ENCODE assay signal across 10 cellular contexts in the genomic region with DNA sequence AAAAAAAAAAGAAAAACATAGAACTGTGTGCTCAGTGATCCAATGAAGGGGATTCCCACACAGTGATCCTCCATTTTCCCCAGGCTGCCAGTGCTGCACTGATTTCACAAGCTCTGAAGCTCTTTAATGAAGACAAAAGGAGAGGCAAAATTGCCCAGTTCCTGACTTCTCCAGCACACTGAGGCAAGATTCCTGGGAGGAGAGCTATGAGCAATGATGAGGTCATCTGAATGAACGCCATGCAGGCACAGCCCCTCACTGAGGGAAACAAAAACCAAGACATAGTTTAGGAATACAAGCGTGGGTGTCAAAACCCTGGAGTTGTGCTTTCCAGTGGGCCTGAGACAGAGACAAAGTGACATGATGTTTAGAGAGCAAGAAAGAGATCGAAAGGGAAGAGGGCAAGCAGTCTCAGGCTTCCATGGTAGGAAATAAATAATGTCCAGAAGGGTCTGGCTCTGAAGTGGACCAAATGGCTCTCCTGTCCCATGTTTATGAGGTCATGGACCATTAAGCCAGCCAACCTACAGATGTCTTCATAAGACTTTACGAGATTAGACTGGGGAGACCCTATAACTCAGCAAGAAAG. TPM values are rescaled to one million over a fixed set of nuclear protein-coding genes. Genes with fewer than 3 reads are reported as not detected.
DNase-seq lines count a peak whose midpoint lies in the region; ATAC-seq and TF ChIP-seq lines count a peak whose summit lies in the region.
"Had no signal": no experiment of that assay in that cellular context is flagged by ENCODE, and none has a peak within 500 bp of the region (broad histone marks: within the 10 kb centered on the region; RNA-seq: fewer than 3 reads in every experiment).

No MANE protein-coding gene starts in this region.

- ATAC-seq in IMR-90 (ENCODE audit: low read depth), result peak; percentile 91
- no peak for ATAC-seq in GM18873 (IDR thresholded peaks at IDR 0.05; ENCODE audit: low FRiP score, unreplicated experiment)
- ATAC-seq: naive thymus-derived CD4-positive, alpha-beta T cell had no signal

- peaks cover 8% of the 10 kb centered on the region for H3K9me1 ChIP-seq in IMR-90 (ENCODE audit: insufficient read depth, low read length)

- peak overlapping the region; percentile 44 for H2AK5ac ChIP-seq in IMR-90 (ENCODE audit: low read depth, low read length)

- peaks cover 6 to 11% of the 10 kb centered on the region in 2 experiments; a peak in 2 of 4 replicates for H3K79me1 ChIP-seq in IMR-90 (ENCODE audit: low read depth in 1 of 2, low read length in 2 of 2)

- H2AK9ac ChIP-seq in IMR-90 (replicated peaks; ENCODE audit: low read depth, low read length, poor library complexity), result no peak overlapping the region

- peak overlapping the region; percentile 29 for H3K9ac ChIP-seq in IMR-90 (ENCODE audit: low read depth, low read length)

- 0% methylated on average over 2 of the region's 4 CpGs; no CpG with 5 or more reads in 1 of the 2 experiments for WGBS in IMR-90 (ENCODE audit: extremely low coverage in 2 of 2, insufficient read length in 1 of 2), 2 experiments

- H4K8ac ChIP-seq in IMR-90 (ENCODE audit: low read depth in 2 of 2, low read length in 2 of 2), result peak overlapping the region; percentile 2 to 82; a peak in 3 of 4 replicates

- peak overlapping the region; percentile 51 for H4K5ac ChIP-seq in IMR-90 (ENCODE audit: low read depth, low read length)

- no peak for TF ChIP-seq RAD21 in IMR-90 (IDR thresholded peaks at IDR 0.05; ENCODE audit: low read length)

- POLR2A ChIA-PET in IMR-90 (lab: Charles Lee; ENCODE audit: unreplicated experiment) (interaction anchor here (1.4 kb wide), 1 partner anchor 129 kb away, joined by 4 read pairs; no protein-coding TSS in a partner anchor), GM10248 (lab: Yijun Ruan, JAX) (interaction anchor here (0.6 kb wide), 1 partner anchor 80 kb away, joined by 7 read pairs; no protein-coding TSS in a partner anchor)

- peak overlapping the region; percentile 45; the same call in 1 of the 2 replicates for H3K56ac ChIP-seq in IMR-90 (ENCODE audit: extremely low read depth, insufficient read depth, low read length)

- CTCF ChIA-PET in IMR-90 (lab: Yijun Ruan, JAX) (no interaction called here), GM10248 (lab: Yijun Ruan, JAX) (interaction anchor here (1.0 to 3.5 kb wide), 6 partner anchors 9 to 170 kb away, joined by 4 to 21 read pairs (median 8); no protein-coding TSS in a partner anchor)

- peak overlapping the region; percentile 41 for H2BK20ac ChIP-seq in IMR-90 (ENCODE audit: low read depth, low read length)

- H3K9me3 ChIP-seq in IMR-90 (ENCODE audit: control insufficient read depth, insufficient read depth, low read length), result no peaks in the 10 kb centered on the region
- H3K9me3 ChIP-seq in breast epithelium, result no peaks in the 10 kb centered on the region

- H3K27me3 ChIP-seq in IMR-90 (ENCODE audit: control insufficient read depth, insufficient read depth, low read length) (no peaks in the 10 kb centered on the region), breast epithelium (no peaks in the 10 kb centered on the region)

- dilution Hi-C loops in IMR-90 (cut with HindIII; ENCODE audit: low sequenced_read_pairs, unreplicated experiment), result no loop called here

- H3K14ac ChIP-seq in IMR-90 (replicated peaks; ENCODE audit: low read depth, low read length), result peak overlapping the region; percentile 51

- TF ChIP-seq POLR2A in IMR-90 (IDR thresholded peaks at IDR 0.05; ENCODE audit: low read depth, low read length) (peak; percentile 21; the same call in 1 of the 2 replicates), breast epithelium (IDR thresholded peaks at IDR 0.05) (no peak)

- H3K23ac ChIP-seq in IMR-90 (ENCODE audit: low read depth, low read length), result peak overlapping the region; percentile 53

- H2AFZ ChIP-seq in IMR-90 (replicated peaks; ENCODE audit: low read length, poor library complexity), result peak overlapping the region; percentile 6

- DNase-seq in IMR-90, result peak; percentile 99
- no peak for DNase-seq in breast epithelium (ENCODE audit: low spot score in 2 of 2)
- peak; percentile 42 for DNase-seq in medulla oblongata (ENCODE audit: extremely low spot score)
- DNase-seq in ureter (ENCODE audit: low spot score), result peak; percentile 49
- no peak for DNase-seq in GM10248 (ENCODE audit: extremely low spot score)
- DNase-seq in GM10266 (ENCODE audit: extremely low spot score), result no peak
- DNase-seq: activated naive CD8-positive, alpha-beta T cell treated with anti-CD3 and anti-CD28 coated beads for 36 hours; naive thymus-derived CD4-positive, alpha-beta T cell; NCI-H510A treated with DMSO at 0.1 percent for 48 hours had no signal

- TF ChIP-seq CTCF in IMR-90 (conservative IDR thresholded peaks at IDR 0.05; ENCODE audit: low read depth, low read length), result no peak
- no peak for TF ChIP-seq CTCF in breast epithelium (IDR thresholded peaks at IDR 0.05)
- TF ChIP-seq CTCF in GM10248 (IDR thresholded peaks at IDR 0.05; ENCODE audit: control extremely low read depth, extremely low read depth, low read depth, missing control alignments), result no peak
- TF ChIP-seq CTCF in GM10266 (IDR thresholded peaks at IDR 0.05; ENCODE audit: control insufficient read depth, insufficient read depth, low read depth, missing control alignments), result no peak

- H2BK5ac ChIP-seq in IMR-90 (ENCODE audit: low read depth, low read length, poor library complexity, severe bottlenecking), result peak overlapping the region; percentile 87

- peak overlapping the region; percentile 76 for H3K18ac ChIP-seq in IMR-90 (ENCODE audit: low read depth, low read length)

- H3K27ac ChIP-seq in IMR-90 (ENCODE audit: insufficient read depth, low read length) (peak overlapping the region; percentile 78), breast epithelium (peak overlapping the region; percentile 49 to 88)

- H3K4me3 ChIP-seq in IMR-90 (ENCODE audit: insufficient read depth, low read depth, low read length), result no peak overlapping the region
- H3K4me3 ChIP-seq in breast epithelium, result no peak overlapping the region

- H3K4ac ChIP-seq in IMR-90 (ENCODE audit: low read depth, low read length), result peak overlapping the region; percentile 71

- H3K4me1 ChIP-seq in IMR-90 (ENCODE audit: control insufficient read depth, insufficient read depth, low read length) (peaks cover 20% of the 10 kb centered on the region), breast epithelium (no peaks in the 10 kb centered on the region)

- peak overlapping the region; percentile 6; the same call in 1 of the 3 replicates for H2BK15ac ChIP-seq in IMR-90 (ENCODE audit: low read depth, low read length)

- H2BK120ac ChIP-seq in IMR-90 (ENCODE audit: low read depth, low read length), result peak overlapping the region; percentile 77

- H3K4me2 ChIP-seq in IMR-90 (ENCODE audit: low read depth, low read length), result peak overlapping the region; percentile 45; the same call in 1 of the 2 replicates

- BruUV-seq in IMR-90 (replicated peaks; lab: Mats Ljungman, UMichigan), result no TSS peak

- peak overlapping the region; percentile 80 for H4K91ac ChIP-seq in IMR-90 (ENCODE audit: insufficient read depth, low read depth, low read length)

- H4K20me1 ChIP-seq in IMR-90 (ENCODE audit: insufficient read depth, low read length), result no peaks in the 10 kb centered on the region

- in situ Hi-C loops in IMR-90 (cut with MboI; ENCODE audit: low sequenced_read_pairs), result loop anchor here (5.0 kb wide), 1 partner anchor 48 kb away; no protein-coding TSS in a partner anchor

- no peaks in the 10 kb centered on the region for H3K36me3 ChIP-seq in IMR-90 (ENCODE audit: control insufficient read depth, insufficient read depth, low read length)
- no peaks in the 10 kb centered on the region for H3K36me3 ChIP-seq in breast epithelium

- intact Hi-C loops in IMR-90 (cut with micrococcal nuclease) (no loop called here), breast epithelium (cut with DNase I; ENCODE audit: low total_unique reads) (no loop called here)

TF ChIP-seq in IMR-90, 13 proteins besides CTCF, POLR2A, EP300 and RAD21 (continues in another document):
- TF ChIP-seq BHLHE40 (IDR thresholded peaks at IDR 0.05; ENCODE audit: low read depth, low read length) (0 out of 2 replicates have a peak, but pooled peaks have one; percentile 37), SMC3 (IDR thresholded peaks at IDR 0.05; ENCODE audit: low read depth, low read length) (no peak), NFE2L2 (IDR thresholded peaks at IDR 0.05; ENCODE audit: low read depth, low read length) (no peak), RFX5 (IDR thresholded peaks at IDR 0.05; ENCODE audit: low read depth, low read length) (no peak), CEBPB (IDR thresholded peaks at IDR 0.05; ENCODE audit: low read depth, low read length) (peak; percentile 93), USF2 (IDR thresholded peaks at IDR 0.05; ENCODE audit: low read depth, low read length) (no peak), CHD1 (IDR thresholded peaks at IDR 0.05; ENCODE audit: low read depth, low read length) (no peak), FOS (IDR thresholded peaks at IDR 0.05; ENCODE audit: low read depth, low read length) (peak; percentile 81), MXI1 (IDR thresholded peaks at IDR 0.05; ENCODE audit: borderline replicate concordance, low read depth, low read length) (no peak), MAFK (IDR thresholded peaks at IDR 0.05; ENCODE audit: low read depth, low read length) (peak; percentile 18; the same call in 1 of the 2 replicates)

RNA-seq across cellular contexts. Expression of gene SMUG1, which starts 40.9 kb away (rescaled TPM):
- 25.8 and 45.2 TPM in 2 replicates for total RNA-seq in IMR-90 (2012; rRNA removed)
- polyA plus RNA-seq in IMR-90 (2012; rRNA removed), result 36.3 and 37.3 TPM in 2 replicates
- 26.8 and 48.8 TPM in 2 replicates for polyA plus RNA-seq in IMR-90 (2012; cell fraction: cytosol; rRNA removed)
- 36.2 and 50.9 TPM in 2 replicates for polyA plus RNA-seq in IMR-90 (2012; cell fraction: nucleus; rRNA removed; ENCODE audit: low replicate concordance)
- 10 to 100 TPM; 29.6 to 55.4 (median 46.4) TPM for total RNA-seq in breast epithelium
- 24.5 TPM for total RNA-seq in ureter

RNA-seq across cellular contexts. Expression of gene CBX5, which starts 50.2 kb away (rescaled TPM):
- total RNA-seq in IMR-90 (2012; rRNA removed), result 40.9 and 66.9 TPM in 2 replicates
- 15.3 and 18.0 TPM in 2 replicates for polyA plus RNA-seq in IMR-90 (2012; rRNA removed)
- polyA plus RNA-seq in IMR-90 (2012; cell fraction: cytosol; rRNA removed), result 3.8 and 5.5 TPM in 2 replicates
- 2.4 and 10.2 TPM in 2 replicates for polyA plus RNA-seq in IMR-90 (2012; cell fraction: nucleus; rRNA removed; ENCODE audit: low replicate concordance)
- 10 to 100 TPM; 22.4 to 45.8 (median 31.8) TPM for total RNA-seq in breast epithelium
- total RNA-seq in ureter, result 70.2 TPM

RNA-seq across cellular contexts. Expression of gene HNRNPA1, which starts 50.8 kb away (rescaled TPM):
- total RNA-seq in IMR-90 (2012; rRNA removed) (1,291 and 1,409 TPM in 2 replicates), breast epithelium (100 to 1,000 TPM; 387 to 571 (median 477) TPM), ureter (1,348 TPM)
- polyA plus RNA-seq in IMR-90 (2012; rRNA removed), result 631 and 747 TPM in 2 replicates
- 536 and 830 TPM in 2 replicates for polyA plus RNA-seq in IMR-90 (2012; cell fraction: cytosol; rRNA removed)
- 116 and 626 TPM in 2 replicates for polyA plus RNA-seq in IMR-90 (2012; cell fraction: nucleus; rRNA removed; ENCODE audit: low replicate concordance)

Comparison
In these comparisons a context has a peak if more than half of its experiments do, and no peak if none do; other contexts are left out.
1. DNase-seq: peak in IMR-90 (single experiment), medulla oblongata (single experiment) and ureter (single experiment); none in breast epithelium (0 of 2), GM10248 (single experiment) and GM10266 (single experiment).